13 cellular contexts compared by ENCODE assay signal in the genomic region with DNA sequence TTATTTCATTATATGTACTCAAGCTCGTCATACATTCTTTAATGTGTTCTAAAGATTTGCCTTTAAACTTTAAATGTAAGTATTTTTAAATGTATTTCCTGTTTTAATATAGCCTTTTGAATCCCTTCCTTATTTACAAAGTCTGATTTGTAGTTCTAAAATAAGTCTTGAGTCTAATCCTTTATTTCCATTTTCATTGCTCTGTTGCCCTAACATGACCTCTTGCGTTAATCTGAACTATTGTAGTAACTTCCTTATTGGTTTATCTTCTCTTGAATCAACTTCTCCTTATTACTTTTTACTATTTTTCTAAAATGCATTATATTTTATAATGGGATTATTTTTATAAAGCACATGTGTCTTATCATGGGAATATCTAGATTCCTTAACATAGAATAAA.
"Had no signal": no experiment of that assay in that cellular context is flagged by ENCODE, and none has a peak within 500 bp of the region (broad histone marks: within the 10 kb centered on the region; RNA-seq: fewer than 3 reads in every experiment).

No MANE protein-coding gene starts in this region.

- H3K27ac ChIP-seq: adrenal gland, esophagus muscularis mucosa, stomach, testis had no signal

- H3K36me3 ChIP-seq: adrenal gland, esophagus muscularis mucosa had no signal

- DNase-seq: activated CD4-positive, alpha-beta T cell treated with anti-CD3 and anti-CD28 coated beads for 48 hours; activated CD8-positive, alpha-beta memory T cell treated with anti-CD3 and anti-CD28 coated beads, Interleukin-2, amount 50 U/mL, for 4 hours; activated CD8-positive, alpha-beta T cell treated with anti-CD3 and anti-CD28 coated beads for 36 hours; activated effector memory CD4-positive, alpha-beta T cell treated with anti-CD3 and anti-CD28 coated beads, Interleukin-2, amount 50 U/mL, for 16 hours; activated T-cell treated with anti-CD3 and anti-CD28 coated beads, Interleukin-2, amount 50 U/mL, for 48 hours; adrenal gland; stimulated activated CD4-positive, alpha-beta T cell treated with anti-CD3 and anti-CD28 coated beads, Interleukin-12 subunit alpha, Interleukin-12 subunit beta, amount 100 ng/mL, for 4 hours; stimulated activated CD4-positive, alpha-beta T cell treated with anti-CD3 and anti-CD28 coated beads, Interleukin-2, amount 100 ng/mL, for 24 hours; stomach; T1000; testis had no signal

- H3K4me1 ChIP-seq: adrenal gland, esophagus muscularis mucosa, stomach, testis had no signal

- H3K4me3 ChIP-seq: adrenal gland, esophagus muscularis mucosa, stomach, testis had no signal

- FAIRE-seq: islet of Langerhans had no signal

- H3K9me3 ChIP-seq: adrenal gland, esophagus muscularis mucosa, stomach, testis had no signal

- H3K27me3 ChIP-seq: adrenal gland, esophagus muscularis mucosa, stomach, testis had no signal
